ENCODE assay signal across 11 cellular contexts in the genomic region with DNA sequence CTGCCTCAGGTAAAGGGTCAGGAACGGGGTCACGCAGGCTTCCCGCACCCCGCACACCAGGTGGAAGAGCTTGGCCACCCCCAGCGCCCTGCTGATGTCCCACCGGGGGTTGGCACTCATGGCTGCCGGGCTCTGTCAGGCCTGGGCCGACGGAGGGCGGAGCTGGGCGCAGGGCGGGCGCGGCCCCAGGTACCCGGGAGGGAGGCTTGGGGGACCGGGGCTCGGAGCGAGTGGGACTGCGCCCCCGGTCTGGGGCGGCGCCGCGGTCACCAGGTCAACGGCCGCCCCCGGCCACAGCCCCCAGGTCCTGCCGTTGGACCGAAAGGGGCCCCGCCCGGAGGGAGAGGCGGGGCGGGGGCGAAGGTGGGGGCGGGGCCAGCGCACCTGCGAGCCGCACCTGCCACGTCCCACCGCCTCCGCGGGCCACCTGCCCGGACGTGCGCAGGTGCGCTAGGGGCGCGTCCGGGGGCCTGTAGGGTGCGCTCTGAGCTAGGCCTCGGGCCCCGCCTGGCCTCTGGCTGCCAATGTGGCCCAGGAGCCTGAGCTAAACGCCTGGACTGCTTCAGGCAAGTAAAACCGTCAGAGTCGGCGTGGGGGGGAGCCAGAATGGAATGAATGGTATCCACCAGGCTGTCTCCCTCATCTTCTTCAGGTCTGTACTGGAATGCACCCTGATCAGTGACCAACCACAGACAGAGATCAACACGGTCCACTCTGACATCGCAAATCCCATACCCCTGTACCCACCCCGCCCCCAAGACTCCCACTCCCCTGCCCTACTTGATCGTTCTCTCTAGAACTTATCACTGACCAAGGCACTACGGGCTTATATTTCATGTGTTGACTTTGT. TPM values are rescaled to one million over a fixed set of nuclear protein-coding genes. Genes with fewer than 3 reads are reported as not detected.
A peak's percentile ranks its signal among the peaks of the same experiment; 100 is the strongest.
DNase-seq lines count a peak whose midpoint lies in the region; ATAC-seq and TF ChIP-seq lines count a peak whose summit lies in the region.
"Had no signal": no experiment of that assay in that cellular context is flagged by ENCODE, and none has a peak within 500 bp of the region (broad histone marks: within the 10 kb centered on the region; RNA-seq: fewer than 3 reads in every experiment).

A gene with protein sequence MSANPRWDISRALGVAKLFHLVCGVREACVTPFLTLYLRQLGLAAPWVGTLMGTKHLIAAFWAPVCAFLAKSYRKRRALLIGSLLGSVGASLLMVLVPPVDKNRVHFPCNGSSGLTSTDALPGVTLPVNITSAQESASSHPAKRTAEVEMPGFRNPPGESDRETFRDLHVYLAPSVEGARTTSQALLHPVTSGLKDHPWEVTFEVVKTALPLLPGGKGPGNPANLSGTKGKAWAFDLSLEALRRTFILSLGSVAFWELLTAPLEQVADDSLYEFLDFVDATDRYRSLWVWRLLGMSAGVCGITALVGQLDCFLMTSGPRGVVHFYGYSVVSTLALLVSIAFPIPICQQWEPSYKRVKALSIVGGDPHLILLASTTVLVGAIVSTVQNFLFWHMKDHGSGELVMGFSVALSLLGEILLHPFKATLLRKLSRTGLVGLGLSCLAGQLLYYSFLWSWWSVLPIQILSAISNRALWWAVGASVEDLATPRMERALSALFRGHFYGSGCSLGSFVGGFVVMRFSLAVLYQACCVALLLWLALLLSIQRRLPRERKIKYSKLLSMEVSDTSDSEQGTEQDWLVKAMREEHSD (minus strand): TSS at position 365 of the 850 bp plus-strand sequence. CDS start 245 bp downstream, at position 120.

- no peaks in the 10 kb centered on the region for H3K79me2 ChIP-seq in GM23338 (replicated peaks; ENCODE audit: insufficient read depth)

- H3K4me1 Mint-ChIP-seq in GM23338: peaks cover 29% of the 10 kb centered on the region
- H3K4me1 Mint-ChIP-seq in osteocyte (ENCODE audit: unreplicated experiment): peaks cover 11% of the 10 kb centered on the region

- intact Hi-C loops in left ventricle myocardium inferior (cut with micrococcal nuclease): no loop called here

- H3K27ac Mint-ChIP-seq in GM23338 (no peak within 1 kb of the TSS), osteocyte (ENCODE audit: unreplicated experiment) (no peak within 1 kb of the TSS)

- H3K36me3 Mint-ChIP-seq in GM23338 (ENCODE audit: low read depth) (no peaks in the 10 kb centered on the region), osteocyte (ENCODE audit: unreplicated experiment) (no peaks in the 10 kb centered on the region)

- no peaks in the 10 kb centered on the region for H3K27me3 ChIP-seq in GM23338 (ENCODE audit: insufficient read depth)
- peaks cover 14% of the 10 kb centered on the region for H3K27me3 ChIP-seq in left ventricle myocardium inferior (ENCODE audit: low read depth)

- H3K36me3 ChIP-seq in GM23338 (ENCODE audit: insufficient read depth): no peaks in the 10 kb centered on the region
- H3K36me3 ChIP-seq in left ventricle myocardium inferior: no peaks in the 10 kb centered on the region

- H2AFZ ChIP-seq in GM23338: peak within 1 kb of the TSS; percentile 97

- peak; percentile 91 for DNase-seq in GM23338 (ENCODE audit: low spot score)
- peak; percentile 55 for DNase-seq in NCI-H774 (lab: John Stamatoyannopoulos, UW)
- no peak for DNase-seq in left ventricle myocardium inferior
- peak; percentile 69 for DNase-seq in osteocyte (ENCODE audit: extremely low spot score, unreplicated experiment)
- no peak for DNase-seq in dermis blood vessel endothelial cell
- no peak for DNase-seq in NCI-H1694 (lab: John Stamatoyannopoulos, UW)
- DNase-seq in HK-2 (ENCODE audit: unreplicated experiment): no peak
- DNase-seq: activated CD4-positive, CD25-positive, alpha-beta regulatory T cell treated with anti-CD3 and anti-CD28 coated beads, Interleukin-2, amount 50 U/mL, for 72 hours had no signal

- H4K20me1 ChIP-seq in GM23338 (replicated peaks; ENCODE audit: insufficient read depth): no peaks in the 10 kb centered on the region

- H3K27ac ChIP-seq in GM23338 (ENCODE audit: low read depth): no peak within 1 kb of the TSS
- no peak within 1 kb of the TSS for H3K27ac ChIP-seq in left ventricle myocardium inferior (replicated peaks)

- H3K4me3 Mint-ChIP-seq in GM23338: peak within 1 kb of the TSS; percentile 81
- H3K4me3 Mint-ChIP-seq in osteocyte (ENCODE audit: unreplicated experiment): no peak within 1 kb of the TSS

- ATAC-seq in GM23338 (peak; percentile 94), HG02571 (IDR thresholded peaks at IDR 0.05; ENCODE audit: unreplicated experiment) (no peak)

- H3F3A ChIP-seq in GM23338 (replicated peaks; ENCODE audit: low read depth): peaks cover 4% of the 10 kb centered on the region

- peak within 1 kb of the TSS; percentile 93 for H3K4me2 ChIP-seq in GM23338

- H3K27me3 Mint-ChIP-seq in GM23338 (ENCODE audit: insufficient read depth, low read depth, poor library complexity) (peaks cover 23% of the 10 kb centered on the region), osteocyte (ENCODE audit: unreplicated experiment) (peaks cover 2% of the 10 kb centered on the region)

- H3K9me2 ChIP-seq in GM23338 (ENCODE audit: insufficient read depth): no peaks in the 10 kb centered on the region

- H3K4me3 ChIP-seq in GM23338 (peak within 1 kb of the TSS; percentile 77), left ventricle myocardium inferior (peak within 1 kb of the TSS; percentile 11)

- TF ChIP-seq CTCF in GM23338 (conservative IDR thresholded peaks at IDR 0.05; ENCODE audit: low read depth in 2 of 2): peak in 1 of 2 experiments; percentile 66; a peak in 3 of 4 replicates
- TF ChIP-seq CTCF in left ventricle myocardium inferior (IDR thresholded peaks at IDR 0.05; ENCODE audit: borderline replicate concordance): peak; percentile 37
- TF ChIP-seq CTCF in osteocyte (IDR thresholded peaks at IDR 0.05): no peak

- no peaks in the 10 kb centered on the region for H3K9me3 ChIP-seq in left ventricle myocardium inferior (replicated peaks)

- H3K9me3 Mint-ChIP-seq in GM23338 (no peaks in the 10 kb centered on the region; the same call in 2 of the 3 replicates), osteocyte (ENCODE audit: unreplicated experiment) (no peaks in the 10 kb centered on the region)

- H3K4me1 ChIP-seq in GM23338 (ENCODE audit: insufficient read depth) (0 out of 2 replicates have a peak, but pooled peaks cover 4% of the 10 kb centered on the region), left ventricle myocardium inferior (peaks cover 9% of the 10 kb centered on the region)

TF ChIP-seq in GM23338, 12 proteins besides CTCF, POLR2A, EP300 and RAD21:
- no peak for TF ChIP-seq EZH2phosphoT487 (IDR thresholded peaks at IDR 0.05; ENCODE audit: unreplicated experiment)
- 0 out of 2 replicates have a peak, but pooled peaks have one; percentile 30 for TF ChIP-seq CREB1 (CRISPR knock-in tag; IDR thresholded peaks at IDR 0.05; ENCODE audit: low read depth)

RNA-seq across cellular contexts. Expression of the gene that starts here (rescaled TPM):
- total RNA-seq in GM23338 (2014; rRNA removed; shearing (Covaris generic)): 1.9 and 2.8 TPM in 2 replicates
- 0.52 and 1.4 TPM in 2 replicates for polyA plus RNA-seq in GM23338 (2016; fragmentation: Nextera tagmentation; extraction: Ambion mirVana)
- total RNA-seq in left ventricle myocardium inferior: not detected
- not detected in 2 replicates for total RNA-seq in osteocyte
- not detected in 2 replicates for total RNA-seq in dermis blood vessel endothelial cell
- total RNA-seq: bronchial epithelial cell, lung microvascular endothelial cell had no signal

Comparison
In these comparisons a context has a peak if more than half of its experiments do, and no peak if none do; other contexts are left out.
1. Peak in DNase-seq in osteocyte; RNA of the gene not detected or under 1 TPM.
2. DNase-seq: peak in GM23338 (single experiment) and NCI-H774 (single experiment); none in left ventricle myocardium inferior (single experiment), dermis blood vessel endothelial cell (single experiment), NCI-H1694 (single experiment) and HK-2 (single experiment).